In genomic region chr19:5369304-5369703, GRCh38 we compare ENCODE assay signal across 14 cellular contexts.
"Had no signal": no experiment of that assay in that cellular context is flagged by ENCODE, and none has a peak within 500 bp of the region (broad histone marks: within the 10 kb centered on the region; RNA-seq: fewer than 3 reads in every experiment).

No MANE protein-coding gene starts in this region.

- H3K4me3 ChIP-seq: adrenal gland, ascending aorta, body of pancreas, breast epithelium, cardiac muscle cell had no signal

- H3K27ac ChIP-seq: adrenal gland, ascending aorta, body of pancreas, brain microvascular endothelial cell, breast epithelium, cardiac muscle cell had no signal

- H3K36me3 ChIP-seq: adrenal gland, ascending aorta, brain microvascular endothelial cell, breast epithelium, cardiac muscle cell had no signal

- H3K27me3 ChIP-seq: adrenal gland, ascending aorta had no signal

- H3K4me1 ChIP-seq: adrenal gland, ascending aorta, body of pancreas, breast epithelium had no signal

- FAIRE-seq: astrocyte, bronchial epithelial cell had no signal

- DNase-seq: activated effector memory CD4-positive, alpha-beta T cell treated with Interleukin-2 at 50 U/mL for 16 hours; activated gamma-delta T cell; amniotic stem cell; aorta; central memory CD4-positive, alpha-beta T cell; cerebellar nuclear complex had no signal

- H3K9me3 ChIP-seq: adrenal gland, ascending aorta, body of pancreas, breast epithelium had no signal
